1 cellular context compared by ENCODE assay signal in the genomic region with DNA sequence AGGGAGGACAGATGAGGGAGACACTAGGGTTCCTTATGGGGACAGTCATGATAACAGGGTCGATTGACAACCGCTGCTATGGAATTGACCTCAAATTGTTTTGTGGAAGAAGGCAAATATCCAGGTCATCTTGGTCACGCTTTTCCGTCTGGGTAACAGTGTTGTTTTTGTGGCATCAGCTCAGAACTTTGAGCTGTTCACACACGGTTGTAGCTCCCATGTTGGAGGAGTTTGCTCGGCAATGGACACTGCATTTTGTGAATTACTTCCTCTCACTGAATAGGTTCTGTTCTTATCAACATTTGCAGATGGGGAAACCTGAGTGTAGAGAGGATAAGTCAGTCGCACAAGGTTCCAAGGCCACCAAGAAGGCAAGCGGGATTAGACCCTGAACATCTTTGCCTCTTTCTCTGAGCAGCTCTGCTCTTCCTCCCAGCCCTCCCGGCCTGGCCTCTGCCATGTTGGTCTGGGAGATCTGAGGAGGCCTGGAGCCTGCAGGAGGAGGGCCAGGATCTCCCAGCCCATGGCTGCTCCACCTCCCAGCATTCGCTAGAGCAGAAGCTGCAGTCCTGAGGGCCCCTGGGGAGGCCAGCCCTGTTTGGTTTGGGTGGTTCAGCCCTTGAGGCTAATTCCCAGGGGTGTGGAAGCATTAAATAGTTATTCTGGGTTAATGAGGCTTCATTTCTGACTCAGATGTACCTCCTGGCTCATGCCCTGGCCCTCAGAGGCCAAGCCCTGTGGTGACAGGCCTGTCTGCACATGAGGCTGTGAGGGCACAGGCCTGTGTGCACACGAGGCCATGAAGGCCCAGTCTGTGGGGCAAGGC.
TF ChIP-seq lines count a peak whose summit lies in the region.

No MANE protein-coding gene starts in this region.

TF ChIP-seq in SK-N-SH treated with all-trans-retinoic acid at 6 μM for 48 hours, 23 proteins besides CTCF, POLR2A, EP300 and RAD21 (continued from another document):
- TF ChIP-seq, protein P1, sequence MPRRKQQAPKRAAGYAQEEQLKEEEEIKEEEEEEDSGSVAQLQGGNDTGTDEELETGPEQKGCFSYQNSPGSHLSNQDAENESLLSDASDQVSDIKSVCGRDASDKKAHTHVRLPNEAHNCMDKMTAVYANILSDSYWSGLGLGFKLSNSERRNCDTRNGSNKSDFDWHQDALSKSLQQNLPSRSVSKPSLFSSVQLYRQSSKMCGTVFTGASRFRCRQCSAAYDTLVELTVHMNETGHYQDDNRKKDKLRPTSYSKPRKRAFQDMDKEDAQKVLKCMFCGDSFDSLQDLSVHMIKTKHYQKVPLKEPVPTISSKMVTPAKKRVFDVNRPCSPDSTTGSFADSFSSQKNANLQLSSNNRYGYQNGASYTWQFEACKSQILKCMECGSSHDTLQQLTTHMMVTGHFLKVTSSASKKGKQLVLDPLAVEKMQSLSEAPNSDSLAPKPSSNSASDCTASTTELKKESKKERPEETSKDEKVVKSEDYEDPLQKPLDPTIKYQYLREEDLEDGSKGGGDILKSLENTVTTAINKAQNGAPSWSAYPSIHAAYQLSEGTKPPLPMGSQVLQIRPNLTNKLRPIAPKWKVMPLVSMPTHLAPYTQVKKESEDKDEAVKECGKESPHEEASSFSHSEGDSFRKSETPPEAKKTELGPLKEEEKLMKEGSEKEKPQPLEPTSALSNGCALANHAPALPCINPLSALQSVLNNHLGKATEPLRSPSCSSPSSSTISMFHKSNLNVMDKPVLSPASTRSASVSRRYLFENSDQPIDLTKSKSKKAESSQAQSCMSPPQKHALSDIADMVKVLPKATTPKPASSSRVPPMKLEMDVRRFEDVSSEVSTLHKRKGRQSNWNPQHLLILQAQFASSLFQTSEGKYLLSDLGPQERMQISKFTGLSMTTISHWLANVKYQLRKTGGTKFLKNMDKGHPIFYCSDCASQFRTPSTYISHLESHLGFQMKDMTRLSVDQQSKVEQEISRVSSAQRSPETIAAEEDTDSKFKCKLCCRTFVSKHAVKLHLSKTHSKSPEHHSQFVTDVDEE (CRISPR knock-in tag; IDR thresholded peaks at IDR 0.05), result no peak
- TF ChIP-seq ESRRG (CRISPR knock-in tag; IDR thresholded peaks at IDR 0.05), result no peak
